In genomic region chr1:93608188-93609109, GRCh38 we compare ENCODE assay signal across 1 cellular context.
TF ChIP-seq lines count a peak whose summit lies in the region.

No MANE protein-coding gene starts in this region.

TF ChIP-seq in HEK293, 187 proteins besides CTCF, POLR2A, EP300 and RAD21 (continued from another document):
- TF ChIP-seq, protein P1, sequence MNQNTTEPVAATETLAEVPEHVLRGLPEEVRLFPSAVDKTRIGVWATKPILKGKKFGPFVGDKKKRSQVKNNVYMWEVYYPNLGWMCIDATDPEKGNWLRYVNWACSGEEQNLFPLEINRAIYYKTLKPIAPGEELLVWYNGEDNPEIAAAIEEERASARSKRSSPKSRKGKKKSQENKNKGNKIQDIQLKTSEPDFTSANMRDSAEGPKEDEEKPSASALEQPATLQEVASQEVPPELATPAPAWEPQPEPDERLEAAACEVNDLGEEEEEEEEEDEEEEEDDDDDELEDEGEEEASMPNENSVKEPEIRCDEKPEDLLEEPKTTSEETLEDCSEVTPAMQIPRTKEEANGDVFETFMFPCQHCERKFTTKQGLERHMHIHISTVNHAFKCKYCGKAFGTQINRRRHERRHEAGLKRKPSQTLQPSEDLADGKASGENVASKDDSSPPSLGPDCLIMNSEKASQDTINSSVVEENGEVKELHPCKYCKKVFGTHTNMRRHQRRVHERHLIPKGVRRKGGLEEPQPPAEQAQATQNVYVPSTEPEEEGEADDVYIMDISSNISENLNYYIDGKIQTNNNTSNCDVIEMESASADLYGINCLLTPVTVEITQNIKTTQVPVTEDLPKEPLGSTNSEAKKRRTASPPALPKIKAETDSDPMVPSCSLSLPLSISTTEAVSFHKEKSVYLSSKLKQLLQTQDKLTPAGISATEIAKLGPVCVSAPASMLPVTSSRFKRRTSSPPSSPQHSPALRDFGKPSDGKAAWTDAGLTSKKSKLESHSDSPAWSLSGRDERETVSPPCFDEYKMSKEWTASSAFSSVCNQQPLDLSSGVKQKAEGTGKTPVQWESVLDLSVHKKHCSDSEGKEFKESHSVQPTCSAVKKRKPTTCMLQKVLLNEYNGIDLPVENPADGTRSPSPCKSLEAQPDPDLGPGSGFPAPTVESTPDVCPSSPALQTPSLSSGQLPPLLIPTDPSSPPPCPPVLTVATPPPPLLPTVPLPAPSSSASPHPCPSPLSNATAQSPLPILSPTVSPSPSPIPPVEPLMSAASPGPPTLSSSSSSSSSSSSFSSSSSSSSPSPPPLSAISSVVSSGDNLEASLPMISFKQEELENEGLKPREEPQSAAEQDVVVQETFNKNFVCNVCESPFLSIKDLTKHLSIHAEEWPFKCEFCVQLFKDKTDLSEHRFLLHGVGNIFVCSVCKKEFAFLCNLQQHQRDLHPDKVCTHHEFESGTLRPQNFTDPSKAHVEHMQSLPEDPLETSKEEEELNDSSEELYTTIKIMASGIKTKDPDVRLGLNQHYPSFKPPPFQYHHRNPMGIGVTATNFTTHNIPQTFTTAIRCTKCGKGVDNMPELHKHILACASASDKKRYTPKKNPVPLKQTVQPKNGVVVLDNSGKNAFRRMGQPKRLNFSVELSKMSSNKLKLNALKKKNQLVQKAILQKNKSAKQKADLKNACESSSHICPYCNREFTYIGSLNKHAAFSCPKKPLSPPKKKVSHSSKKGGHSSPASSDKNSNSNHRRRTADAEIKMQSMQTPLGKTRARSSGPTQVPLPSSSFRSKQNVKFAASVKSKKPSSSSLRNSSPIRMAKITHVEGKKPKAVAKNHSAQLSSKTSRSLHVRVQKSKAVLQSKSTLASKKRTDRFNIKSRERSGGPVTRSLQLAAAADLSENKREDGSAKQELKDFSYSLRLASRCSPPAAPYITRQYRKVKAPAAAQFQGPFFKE (tag by site-specific recombination; IDR thresholded peaks at IDR 0.05; ENCODE audit: borderline replicate concordance), result no peak
- no peak for TF ChIP-seq EGR2 (tag by site-specific recombination; IDR thresholded peaks at IDR 0.05; ENCODE audit: low read depth)
TF ChIP-seq in HEK293: peak in this region for 2.
